16 cellular contexts compared by ENCODE assay signal in the genomic region with DNA sequence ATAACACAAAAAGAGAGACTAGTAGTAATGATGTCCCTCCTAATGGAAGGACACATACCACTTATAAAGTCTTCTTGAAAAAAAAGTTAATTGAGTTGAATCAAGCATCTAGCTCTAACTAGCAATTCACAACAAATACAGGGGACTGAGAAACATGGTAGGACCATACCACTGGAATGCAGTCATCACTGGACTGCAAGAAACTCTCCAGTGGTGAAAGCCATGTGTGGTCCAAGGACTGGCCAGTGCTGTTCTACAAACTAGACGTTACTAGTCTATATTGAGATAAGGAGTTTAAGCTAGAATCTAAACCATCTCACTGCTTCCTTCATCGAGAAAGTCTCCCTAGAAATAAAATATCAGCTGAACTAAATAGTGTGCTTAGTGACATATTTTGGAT. TPM values are rescaled to one million over a fixed set of nuclear protein-coding genes. Genes with fewer than 3 reads are reported as not detected.
A peak's percentile ranks its signal among the peaks of the same experiment; 100 is the strongest.
DNase-seq lines count a peak whose midpoint lies in the region; TF ChIP-seq lines count a peak whose summit lies in the region.
"Had no signal": no experiment of that assay in that cellular context is flagged by ENCODE, and none has a peak within 500 bp of the region (broad histone marks: within the 10 kb centered on the region; RNA-seq: fewer than 3 reads in every experiment).

No MANE protein-coding gene starts in this region.

- H3K79me2 ChIP-seq in GM23248 (ENCODE audit: insufficient read depth) (peaks cover 97% of the 10 kb centered on the region), smooth muscle cell (ENCODE audit: low read depth) (peaks cover 72% of the 10 kb centered on the region)

- H2AFZ ChIP-seq in GM23248 (no peak overlapping the region), smooth muscle cell (ENCODE audit: low read depth) (no peak overlapping the region), neuronal stem cell (ENCODE audit: low read length) (no peak overlapping the region)
- H2AFZ ChIP-seq: GM23338 had no signal

- intact Hi-C loops in adrenal gland (cut with DNase I), result no loop called here

- H4K91ac ChIP-seq in neuronal stem cell (ENCODE audit: low read depth, low read length, poor library complexity), result no peak overlapping the region

- H3K4ac ChIP-seq in neuronal stem cell (ENCODE audit: low read length), result no peak overlapping the region

- H3K4me2 ChIP-seq in GM23248 (ENCODE audit: unreplicated experiment), result peak overlapping the region; percentile 51
- H3K4me2 ChIP-seq in smooth muscle cell, result peak overlapping the region; percentile 9
- H3K4me2 ChIP-seq in neuronal stem cell (ENCODE audit: insufficient read depth, low read length, poor library complexity, severe bottlenecking), result no peak overlapping the region
- H3K4me2 ChIP-seq: GM23338 had no signal

- in situ Hi-C loops in GM23248 (cut with MboI), result loop anchor here (25.0 kb wide), 2 partner anchors 92 to 267 kb away; no protein-coding TSS in a partner anchor

- 0 out of 2 replicates have a peak overlapping the region, but pooled peaks have one; percentile 67 for H3K9ac ChIP-seq in GM23248
- no peak overlapping the region for H3K9ac ChIP-seq in smooth muscle cell (ENCODE audit: low read depth)
- H3K9ac ChIP-seq in neuronal stem cell (ENCODE audit: low read depth, low read length, poor library complexity), result no peak overlapping the region

- H3K36me3 ChIP-seq in GM23248 (ENCODE audit: low read depth), result peaks cover 28% of the 10 kb centered on the region
- no peaks in the 10 kb centered on the region for H3K36me3 ChIP-seq in smooth muscle cell (ENCODE audit: low read depth)
- no peaks in the 10 kb centered on the region for H3K36me3 ChIP-seq in neuronal stem cell (replicated peaks in 1 of 2; ENCODE audit: control insufficient read depth in 2 of 2, insufficient read depth in 2 of 2, low read length in 2 of 2)
- no peaks in the 10 kb centered on the region for H3K36me3 ChIP-seq in adrenal gland (replicated peaks in 1 of 2)

- no peak overlapping the region for H4K8ac ChIP-seq in neuronal stem cell (ENCODE audit: low read depth, low read length)

- H2BK120ac ChIP-seq in neuronal stem cell (ENCODE audit: low read depth, low read length), result no peak overlapping the region

- H3K18ac ChIP-seq in neuronal stem cell (ENCODE audit: low read length), result no peak overlapping the region

- TF ChIP-seq POLR2A in adrenal gland (IDR thresholded peaks at IDR 0.05), result no peak

- H3K23ac ChIP-seq in neuronal stem cell (ENCODE audit: low read depth, low read length, poor library complexity), result no peak overlapping the region

- H3K4me3 ChIP-seq in GM23248 (no peak overlapping the region), fibroblast of mammary gland (ENCODE audit: control insufficient read depth, low read depth, low read length) (no peak overlapping the region), smooth muscle cell (no peak overlapping the region), neuronal stem cell (ENCODE audit: low read length in 2 of 2) (no peak overlapping the region), adrenal gland (no peak overlapping the region)
- H3K4me3 ChIP-seq: GM23338 had no signal

- no peaks in the 10 kb centered on the region for H3K79me1 ChIP-seq in neuronal stem cell (ENCODE audit: low read depth, low read length)

- no peak for TF ChIP-seq CTCF in fibroblast of mammary gland (conservative IDR thresholded peaks at IDR 0.05; ENCODE audit: control insufficient read depth, insufficient read depth, low read depth, low read length)
- TF ChIP-seq CTCF in smooth muscle cell (IDR thresholded peaks at IDR 0.05; ENCODE audit: borderline replicate concordance, insufficient read depth, poor library complexity, severe bottlenecking), result no peak
- TF ChIP-seq CTCF in adrenal gland (IDR thresholded peaks at IDR 0.05), result no peak

- H3F3A ChIP-seq in GM23248 (ENCODE audit: insufficient read depth) (peaks cover 100% of the 10 kb centered on the region), smooth muscle cell (ENCODE audit: low read depth) (peaks cover 14% of the 10 kb centered on the region)

- H3K27me3 ChIP-seq in GM23248 (replicated peaks; ENCODE audit: insufficient read depth), result no peaks in the 10 kb centered on the region
- H3K27me3 ChIP-seq in smooth muscle cell (ENCODE audit: low read depth), result no peaks in the 10 kb centered on the region
- no peaks in the 10 kb centered on the region for H3K27me3 ChIP-seq in neuronal stem cell (ENCODE audit: control insufficient read depth in 3 of 3, insufficient read depth in 3 of 3, low read depth in 1 of 3, low read length in 3 of 3)
- H3K27me3 ChIP-seq in adrenal gland, result no peaks in the 10 kb centered on the region

- WGBS in GM23248 (ENCODE audit: low coverage in 1 of 2, low lambda C conversion rate in 2 of 2, missing lambda C conversion rate in 2 of 2), 2 experiments, result 50 to 58% methylated on average over 2 of the region's 2 CpGs
- 49% methylated on average over 2 of the region's 2 CpGs for WGBS in smooth muscle cell (ENCODE audit: low lambda C conversion rate)
- no CpG with 5 or more reads among the region's 2 CpGs for WGBS in neuronal stem cell (ENCODE audit: extremely low coverage in 2 of 2, insufficient read length in 2 of 2, insufficient replicate concordance in 1 of 2), 2 donors
- 80 to 88% (median 86%) methylated on average over 2 of the region's 2 CpGs for WGBS in adrenal gland, 4 donors

- no peak overlapping the region for H2BK15ac ChIP-seq in neuronal stem cell (ENCODE audit: low read length)

- H3K9me3 ChIP-seq in GM23248 (ENCODE audit: low read depth) (no peaks in the 10 kb centered on the region), smooth muscle cell (replicated peaks; ENCODE audit: low read depth) (no peaks in the 10 kb centered on the region), neuronal stem cell (replicated peaks in 1 of 2; ENCODE audit: control insufficient read depth in 2 of 2, insufficient read depth in 1 of 2, low read depth in 1 of 2, low read length in 2 of 2) (no peaks in the 10 kb centered on the region), adrenal gland (replicated peaks in 1 of 3) (no peaks in the 10 kb centered on the region)

- H2BK5ac ChIP-seq in neuronal stem cell (ENCODE audit: low read length), result no peak overlapping the region

- peak; percentile 61 for DNase-seq in GM23248
- DNase-seq in amniotic epithelial cell (ENCODE audit: low read depth), result peak; percentile 62
- DNase-seq in fibroblast of mammary gland (ENCODE audit: low read depth), result peak; percentile 44
- no peak for DNase-seq in smooth muscle cell (lab: John Stamatoyannopoulos, UW; ENCODE audit: unreplicated experiment)
- no peak for DNase-seq in mesenteric fat pad (ENCODE audit: low spot score)
- DNase-seq in neuronal stem cell (ENCODE audit: low spot score), result no peak
- no peak for DNase-seq in adrenal gland
- DNase-seq: C1 segment of cervical spinal cord; CD8-positive, alpha-beta memory T cell; DMS79; Kasumi-1; MM.1S; NCI-H1092; NCI-H2081; NCI-H2171 treated with DMSO at 0.1 percent for 48 hours had no signal

- no peak overlapping the region for H2BK12ac ChIP-seq in neuronal stem cell (ENCODE audit: low read length)

- no peak overlapping the region for H3K14ac ChIP-seq in neuronal stem cell (ENCODE audit: low read length)

- peak overlapping the region; percentile 86 for H3K27ac ChIP-seq in GM23248
- H3K27ac ChIP-seq in smooth muscle cell (ENCODE audit: low read depth), result peak overlapping the region; percentile 62
- no peak overlapping the region for H3K27ac ChIP-seq in neuronal stem cell (replicated peaks; ENCODE audit: low read length)
- H3K27ac ChIP-seq in adrenal gland, result no peak overlapping the region

- H2AK5ac ChIP-seq in neuronal stem cell (ENCODE audit: low read depth, low read length), result no peak overlapping the region

- H3K9me2 ChIP-seq in GM23248 (ENCODE audit: insufficient read depth), result no peaks in the 10 kb centered on the region

- H3K4me1 ChIP-seq in GM23248 (ENCODE audit: insufficient read depth) (peaks cover 98% of the 10 kb centered on the region), smooth muscle cell (ENCODE audit: low read depth) (peaks cover 39% of the 10 kb centered on the region), neuronal stem cell (ENCODE audit: control insufficient read depth in 2 of 2, insufficient read depth in 1 of 2, low read depth in 1 of 2, low read length in 2 of 2) (peaks cover 12 to 16% of the 10 kb centered on the region in 2 donors), adrenal gland (replicated peaks in 1 of 2) (no peaks in the 10 kb centered on the region)

- H4K20me1 ChIP-seq in GM23248 (ENCODE audit: insufficient read depth) (no peaks in the 10 kb centered on the region; the same call in 1 of the 2 replicates), smooth muscle cell (ENCODE audit: low read depth) (peaks cover 6% of the 10 kb centered on the region)

RNA-seq across cellular contexts. Expression of gene FBN1, which starts 16.7 kb away (rescaled TPM):
- 1,478 and 1,559 TPM in 2 replicates for total RNA-seq in GM23248 (2014; rRNA removed; shearing (Covaris generic))
- polyA plus RNA-seq in GM23248 (2016; fragmentation: Nextera tagmentation; extraction: Ambion mirVana), result 346 and 374 TPM in 2 replicates
- total RNA-seq in smooth muscle cell, result 330 and 455 TPM in 2 replicates
- 97.3 and 137 TPM in 2 replicates for polyA plus RNA-seq in smooth muscle cell
- total RNA-seq in mesenteric fat pad, result 297 TPM
- polyA plus RNA-seq in neuronal stem cell (2013, experiment 1 of 2), result 10.4 TPM
- 10.1 TPM for polyA plus RNA-seq in neuronal stem cell (2013, experiment 2 of 2)
- total RNA-seq in adrenal gland, result 10 to 100 TPM; 30.2 to 84.6 (median 58.5) TPM
- 10 to 100 TPM in 2 of 3 donors, 1 to 10 TPM in 1; 5.6 to 15.3 (median 12.3) TPM for polyA plus RNA-seq in adrenal gland

Comparison
In these comparisons a context has a peak if more than half of its experiments do, and no peak if none do; other contexts are left out.
1. DNase-seq: peak in GM23248 (single experiment), amniotic epithelial cell (single experiment) and fibroblast of mammary gland (single experiment); none in smooth muscle cell (single experiment), mesenteric fat pad (single experiment), neuronal stem cell (single experiment) and adrenal gland (0 of 7).
2. H3K27ac ChIP-seq: peak in GM23248 (single experiment) and smooth muscle cell (single experiment); none in neuronal stem cell (single experiment) and adrenal gland (0 of 5).